Comparison of ENCODE assay signal across 11 cellular contexts in genomic region chr9:73116030-73116429, GRCh38. TPM values are rescaled to one million over a fixed set of nuclear protein-coding genes. Genes with fewer than 3 reads are reported as not detected.
DNase-seq lines count a peak whose midpoint lies in the region; ATAC-seq, FAIRE-seq and TF ChIP-seq lines count a peak whose summit lies in the region.
"Had no signal": no experiment of that assay in that cellular context is flagged by ENCODE, and none has a peak within 500 bp of the region (broad histone marks: within the 10 kb centered on the region; RNA-seq: fewer than 3 reads in every experiment).

No MANE protein-coding gene starts in this region.

- H3K27ac ChIP-seq in K562 (ENCODE audit: extremely low read depth, low read depth, low read length) (no peak overlapping the region), esophagus muscularis mucosa (replicated peaks in 1 of 4) (no peak overlapping the region)

- peaks cover 38% of the 10 kb centered on the region for H3K4me1 Mint-ChIP-seq in activated T-helper 1 cell treated with anti-CD3 and anti-CD28 coated beads, Interleukin-12 subunit alpha, Interleukin-12 subunit beta, Interleukin-2, Interleukin-4 antibody, amounts not matched to agents 30 ng/mL and 10 ng/mL and 1 ng/mL, durations not matched to agents 14 hours and 24 hours and 36 hours (ENCODE audit: low read depth)
- H3K4me1 Mint-ChIP-seq: neural crest cell had no signal

- H3K27me3 Mint-ChIP-seq in activated T-helper 1 cell treated with anti-CD3 and anti-CD28 coated beads, Interleukin-12 subunit alpha, Interleukin-12 subunit beta, Interleukin-2, Interleukin-4 antibody, amounts not matched to agents 30 ng/mL and 10 ng/mL and 1 ng/mL, durations not matched to agents 14 hours and 24 hours and 36 hours (ENCODE audit: insufficient read depth), result peaks cover 2% of the 10 kb centered on the region

- H3K4me2 ChIP-seq in K562 (ENCODE audit: insufficient read depth, low read length), result no peak overlapping the region

- no peak overlapping the region for H2AFZ ChIP-seq in K562 (ENCODE audit: low read depth, low read length)

- H3K27ac Mint-ChIP-seq in activated T-helper 1 cell treated with anti-CD3 and anti-CD28 coated beads, Interleukin-12 subunit alpha, Interleukin-12 subunit beta, Interleukin-2, Interleukin-4 antibody, amounts not matched to agents 30 ng/mL and 10 ng/mL and 1 ng/mL, durations not matched to agents 14 hours and 24 hours and 36 hours, result no peak overlapping the region

- BruUV-seq in K562 (replicated peaks; lab: Mats Ljungman, UMichigan), result no TSS peak

- H3K9me3 ChIP-seq in K562 (replicated peaks; ENCODE audit: control insufficient read depth, insufficient read depth, low read depth, low read length) (no peaks in the 10 kb centered on the region), esophagus muscularis mucosa (no peaks in the 10 kb centered on the region)

- no peaks in the 10 kb centered on the region for H3K36me3 ChIP-seq in K562 (ENCODE audit: control insufficient read depth, insufficient read depth, low read length)
- H3K36me3 ChIP-seq in esophagus muscularis mucosa, result no peaks in the 10 kb centered on the region

- no peak overlapping the region for H3K9ac ChIP-seq in K562 (ENCODE audit: insufficient read depth in 1 of 2, low read depth in 2 of 2, low read length in 2 of 2)

- H3K36me3 Mint-ChIP-seq in activated T-helper 1 cell treated with anti-CD3 and anti-CD28 coated beads, Interleukin-12 subunit alpha, Interleukin-12 subunit beta, Interleukin-2, Interleukin-4 antibody, amounts not matched to agents 30 ng/mL and 10 ng/mL and 1 ng/mL, durations not matched to agents 14 hours and 24 hours and 36 hours (ENCODE audit: low read depth), result no peaks in the 10 kb centered on the region

- intact Hi-C loops in K562 (cut with micrococcal nuclease) (no loop called here), esophagus muscularis mucosa (cut with DNase I) (no loop called here)
- intact Hi-C loops in activated T-helper 1 cell treated with anti-CD3 and anti-CD28 coated beads, Interleukin-12 subunit alpha, Interleukin-12 subunit beta, Interleukin-2, Interleukin-4 antibody, amounts not matched to agents 30 ng/mL and 10 ng/mL and 1 ng/mL, durations not matched to agents 14 hours and 24 hours and 36 hours (cut with micrococcal nuclease), result loop anchor here (1.0 kb wide), 4 partner anchors 9 to 38 kb away; no protein-coding TSS in a partner anchor

- no peak for DNase-seq in activated CD4-positive, CD25-positive, alpha-beta regulatory T cell (lab: John Stamatoyannopoulos, UW)
- DNase-seq in K562 (ENCODE audit: extremely low read depth in 1 of 4, low spot score in 3 of 4) (no peak), skeletal muscle cell (ENCODE audit: low read depth) (peak; percentile 31), middle frontal gyrus (ENCODE audit: extremely low spot score, low spot score) (no peak), esophagus muscularis mucosa (ENCODE audit: extremely low spot score) (no peak)
- DNase-seq in activated T-helper 1 cell treated with anti-CD3 and anti-CD28 coated beads, Interleukin-12 subunit alpha, Interleukin-12 subunit beta, Interleukin-2, Interleukin-4 antibody, amounts not matched to agents 30 ng/mL and 10 ng/mL and 1 ng/mL, durations not matched to agents 14 hours and 24 hours and 36 hours (ENCODE audit: low spot score), result no peak
- DNase-seq: foreskin melanocyte had no signal

- TF ChIP-seq POLR2A in K562 (conservative IDR thresholded peaks at IDR 0.05), result no peak
- TF ChIP-seq POLR2A in esophagus muscularis mucosa (IDR thresholded peaks at IDR 0.05; ENCODE audit: low read depth), result no peak

- no peaks in the 10 kb centered on the region for H3K9me1 ChIP-seq in K562 (ENCODE audit: control insufficient read depth, insufficient read depth, low read length)

- no peaks in the 10 kb centered on the region for H4K20me1 ChIP-seq in K562 (replicated peaks; ENCODE audit: control insufficient read depth, insufficient read depth, low read length)

- peak; percentile 83 to 95 for ATAC-seq in activated CD4-positive, CD25-positive, alpha-beta regulatory T cell treated with anti-CD3 and anti-CD28 coated beads, Interleukin-2, amount 50 U/mL, for 24 hours
- ATAC-seq in HG03432 (IDR thresholded peaks at IDR 0.05; ENCODE audit: unreplicated experiment) (peak; percentile 85), K562 (0 out of 3 replicates have a peak, but pooled peaks have one; percentile 34)

- no peaks in the 10 kb centered on the region for H3K79me2 ChIP-seq in K562 (ENCODE audit: control insufficient read depth, insufficient read depth, low read length)

- no peaks in the 10 kb centered on the region for H3K4me1 ChIP-seq in K562 (replicated peaks in 1 of 2; ENCODE audit: control insufficient read depth in 2 of 2, insufficient read depth in 2 of 2, low read length in 2 of 2)
- peaks cover 0 to 6% (median 3%) of the 10 kb centered on the region in 4 donors for H3K4me1 ChIP-seq in esophagus muscularis mucosa

- CTCF ChIA-PET in K562 (lab: Yijun Ruan, JAX; ENCODE audit: low intra/inter-chr PET ratio), result no interaction called here

- TF ChIP-seq EP300 in K562 (IDR thresholded peaks at IDR 0.05; ENCODE audit: low read length), result no peak
- no peak for TF ChIP-seq EP300 in esophagus muscularis mucosa (IDR thresholded peaks at IDR 0.05)

- H3K9me3 Mint-ChIP-seq in activated T-helper 1 cell treated with anti-CD3 and anti-CD28 coated beads, Interleukin-12 subunit alpha, Interleukin-12 subunit beta, Interleukin-2, Interleukin-4 antibody, amounts not matched to agents 30 ng/mL and 10 ng/mL and 1 ng/mL, durations not matched to agents 14 hours and 24 hours and 36 hours, result no peaks in the 10 kb centered on the region
- H3K9me3 Mint-ChIP-seq: neural crest cell had no signal

- WGBS in K562 (ENCODE audit: insufficient coverage, low coverage, missing lambda C conversion rate), result 20% methylated on average over 1 of the region's 1 CpG
- 21% methylated on average over 1 of the region's 1 CpG for WGBS in esophagus muscularis mucosa

- TF ChIP-seq CTCF in K562 (IDR thresholded peaks at IDR 0.05 in 2 of 3, conservative IDR thresholded peaks at IDR 0.05 in 1 of 3; ENCODE audit: insufficient read depth in 2 of 3, low read depth in 1 of 3, low read length in 3 of 3) (no peak), esophagus muscularis mucosa (IDR thresholded peaks at IDR 0.05) (no peak)

- H3K4me3 ChIP-seq in K562 (no peak overlapping the region), skeletal muscle cell (ENCODE audit: low read depth, low read length) (no peak overlapping the region), esophagus muscularis mucosa (no peak overlapping the region)

- H3K4me3 Mint-ChIP-seq in activated T-helper 1 cell treated with anti-CD3 and anti-CD28 coated beads, Interleukin-12 subunit alpha, Interleukin-12 subunit beta, Interleukin-2, Interleukin-4 antibody, amounts not matched to agents 30 ng/mL and 10 ng/mL and 1 ng/mL, durations not matched to agents 14 hours and 24 hours and 36 hours, result no peak overlapping the region
- H3K4me3 Mint-ChIP-seq: neural crest cell had no signal

- no peak for FAIRE-seq in K562 (lab: Jason Lieb, UNC)
- FAIRE-seq: A204.1 had no signal

- POLR2A ChIA-PET in K562 (lab: Yijun Ruan, JAX), result interaction anchor here (0.7 kb wide), 1 partner anchor 87 kb away, joined by 3 read pairs; no protein-coding TSS in a partner anchor

- in situ Hi-C loops in K562 (cut with MboI), result no loop called here

- no peak for TF ChIP-seq RAD21 in K562 (CRISPR knock-in tag; conservative IDR thresholded peaks at IDR 0.05 in 1 of 2, IDR thresholded peaks at IDR 0.05 in 1 of 2)

- H3K27me3 ChIP-seq in K562 (ENCODE audit: control insufficient read depth in 2 of 2, insufficient read depth in 2 of 2, low read length in 2 of 2), result no peaks in the 10 kb centered on the region
- no peaks in the 10 kb centered on the region for H3K27me3 ChIP-seq in esophagus muscularis mucosa

TF ChIP-seq in K562, 482 proteins besides CTCF, POLR2A, EP300 and RAD21:
- peak; percentile 84 for TF ChIP-seq C11orf30 (IDR thresholded peaks at IDR 0.05; ENCODE audit: low read depth)
- TF ChIP-seq MAFF (IDR thresholded peaks at IDR 0.05; ENCODE audit: low read length), result peak; percentile 52; the same call in 1 of the 2 replicates
- TF ChIP-seq MAFG (tag; conservative IDR thresholded peaks at IDR 0.05), result peak; percentile 67
- TF ChIP-seq MAFK (IDR thresholded peaks at IDR 0.05; ENCODE audit: low read length), result peak; percentile 70
- no peak for TF ChIP-seq TGIF2 (CRISPR knock-in tag; IDR thresholded peaks at IDR 0.05)
- TF ChIP-seq ZNF316 (IDR thresholded peaks at IDR 0.05), result peak; percentile 85
- TF ChIP-seq SMARCB1 (IDR thresholded peaks at IDR 0.05; ENCODE audit: insufficient read length, low read depth), result no peak

RNA-seq across cellular contexts. Expression of gene ANXA1, which starts 35.6 kb away (rescaled TPM):
- total RNA-seq in K562 (2011; cell fraction: chromatin; rRNA removed; ENCODE audit: low replicate concordance), result 84.5 and 286 TPM in 2 replicates
- 63.2 and 89.4 TPM in 2 replicates for total RNA-seq in K562 (2011; cell fraction: nucleolus; rRNA removed)
- 161 and 202 TPM in 2 replicates for total RNA-seq in K562 (2011; cell fraction: nucleoplasm; rRNA removed)
- total RNA-seq in K562 (2014; rRNA removed), result 395 and 406 TPM in 2 replicates
- total RNA-seq in K562 (2014; rRNA removed; fragmentation: Illumina TruSeq; extraction: Trizol), result 699 and 816 TPM in 2 replicates
- 445 and 472 TPM in 2 replicates for total RNA-seq in K562 (2015; rRNA removed; fragmentation: Illumina TruSeq; extraction: Trizol)
- 407 and 423 TPM in 2 replicates for total RNA-seq in K562 (2021)
- polyA plus RNA-seq in K562 (2011; rRNA removed), result 560 and 820 TPM in 2 replicates
- 136 and 244 TPM in 2 replicates for polyA plus RNA-seq in K562 (2011; cell fraction: cytosol; rRNA removed)
- polyA plus RNA-seq in K562 (2011; cell fraction: nucleus; rRNA removed), result 168 and 258 TPM in 2 replicates
- 427 and 491 TPM in 2 replicates for polyA plus RNA-seq in K562 (2012)
- 603 and 620 TPM in 2 replicates for polyA plus RNA-seq in K562 (2014; fragmentation: Illumina TruSeq; extraction: Trizol)
- 1,000 to 10,000 TPM in 1 of 2 experiments, 100 to 1,000 TPM in 1; 940 to 1,298 TPM for polyA plus RNA-seq in K562 (2014; fragmentation: Nextera tagmentation; extraction: Ambion mirVana)
- 529 and 544 TPM in 2 replicates for polyA plus RNA-seq in K562 (2014; rRNA removed)
- polyA minus RNA-seq in K562 (2011; rRNA and poly(A)+ RNA removed), result 415 and 433 TPM in 2 replicates
- polyA minus RNA-seq in K562 (2011; cell fraction: cytosol; rRNA and poly(A)+ RNA removed), result 143 and 163 TPM in 2 replicates
- 111 and 232 TPM in 2 replicates for polyA minus RNA-seq in K562 (2011; cell fraction: nucleus; rRNA and poly(A)+ RNA removed)
- 35.2 and 37.8 TPM in 2 replicates for total RNA-seq in activated T-helper 1 cell treated with anti-CD3 and anti-CD28 coated beads, Interleukin-12 subunit alpha, Interleukin-12 subunit beta, Interleukin-2, Interleukin-4 antibody, amounts not matched to agents 30 ng/mL and 10 ng/mL and 1 ng/mL, durations not matched to agents 14 hours and 24 hours and 36 hours
- 100 to 1,000 TPM; 226 to 262 (median 231) TPM for total RNA-seq in esophagus muscularis mucosa

Comparison
In these comparisons a context has a peak if more than half of its experiments do, and no peak if none do; other contexts are left out.
1. ATAC-seq: peak in every context shown above with its lines; median percentile 89 in activated CD4-positive, CD25-positive, alpha-beta regulatory T cell treated with anti-CD3 and anti-CD28 coated beads, Interleukin-2, amount 50 U/mL, for 24 hours; 85 in HG03432; 34 in K562.